19 cellular contexts compared by ENCODE assay signal in genomic region chr3:10621749-10622148, GRCh38.
A peak's percentile ranks its signal among the peaks of the same experiment; 100 is the strongest.
DNase-seq lines count a peak whose midpoint lies in the region; ATAC-seq, FAIRE-seq and TF ChIP-seq lines count a peak whose summit lies in the region.
"Had no signal": no experiment of that assay in that cellular context is flagged by ENCODE, and none has a peak within 500 bp of the region (broad histone marks: within the 10 kb centered on the region; RNA-seq: fewer than 3 reads in every experiment).

No MANE protein-coding gene starts in this region.

- H2AFZ ChIP-seq in K562 (ENCODE audit: low read depth, low read length): no peak overlapping the region
- no peak overlapping the region for H2AFZ ChIP-seq in neuronal stem cell (ENCODE audit: low read length)

- peak overlapping the region; percentile 17 for H2AK5ac ChIP-seq in neuronal stem cell (ENCODE audit: low read depth, low read length)

- H3K14ac ChIP-seq in neuronal stem cell (ENCODE audit: low read length): peak overlapping the region; percentile 66

- no peaks in the 10 kb centered on the region for H3K4me1 ChIP-seq in K562 (replicated peaks in 1 of 2; ENCODE audit: control insufficient read depth in 2 of 2, insufficient read depth in 2 of 2, low read length in 2 of 2)
- H3K4me1 ChIP-seq in neuronal stem cell (ENCODE audit: control insufficient read depth in 2 of 2, insufficient read depth in 1 of 2, low read depth in 1 of 2, low read length in 2 of 2): peaks cover 0 to 4% of the 10 kb centered on the region in 2 donors
- H3K4me1 ChIP-seq in upper lobe of right lung: no peaks in the 10 kb centered on the region
- H3K4me1 ChIP-seq: A549, Caco-2 had no signal

- POLR2A ChIA-PET in K562 (lab: Yijun Ruan, JAX): interaction anchor here (0.6 to 0.9 kb wide), 4 partner anchors 17 to 244 kb away, joined by 3 to 4 read pairs (median 4); no protein-coding TSS in a partner anchor

- WGBS in K562 (ENCODE audit: insufficient coverage, low coverage, missing lambda C conversion rate): under 1% methylated on average over 10 of the region's 10 CpGs
- no CpG with 5 or more reads among the region's 10 CpGs for WGBS in neuronal stem cell (ENCODE audit: extremely low coverage in 2 of 2, insufficient read length in 2 of 2, insufficient replicate concordance in 1 of 2), 2 donors

- no peak overlapping the region for H3K27ac ChIP-seq in K562 (ENCODE audit: extremely low read depth, low read depth, low read length)
- no peak overlapping the region for H3K27ac ChIP-seq in neuronal stem cell (replicated peaks; ENCODE audit: low read length)
- no peak overlapping the region for H3K27ac ChIP-seq in upper lobe of right lung
- H3K27ac ChIP-seq: 22Rv1; A549; BLaER1 treated with 17β-estradiol and CSF1 and Interleukin-3, amounts not matched to agents 10 nM and 100 nM; C4-2B had no signal

- BruUV-seq in K562 (replicated peaks; lab: Mats Ljungman, UMichigan): no TSS peak

- H3K9ac ChIP-seq in K562 (ENCODE audit: insufficient read depth in 1 of 2, low read depth in 2 of 2, low read length in 2 of 2) (no peak overlapping the region), neuronal stem cell (ENCODE audit: low read depth, low read length, poor library complexity) (no peak overlapping the region)
- H3K9ac ChIP-seq: BLaER1 treated with 17β-estradiol and CSF1 and Interleukin-3, amounts not matched to agents 10 nM and 100 nM had no signal

- H3K18ac ChIP-seq in neuronal stem cell (ENCODE audit: low read length): no peak overlapping the region

- FAIRE-seq in K562 (lab: Jason Lieb, UNC): no peak
- FAIRE-seq: A549, D721Med, G401.6, GM12891, GM18507 had no signal

- H3K4ac ChIP-seq in neuronal stem cell (ENCODE audit: low read length): no peak overlapping the region

- DNase-seq in K562 (ENCODE audit: extremely low read depth in 1 of 4, low spot score in 3 of 4) (no peak), neuronal stem cell (ENCODE audit: low spot score) (no peak), upper lobe of right lung (peak; percentile 35), NCI-H1417 (lab: John Stamatoyannopoulos, UW) (no peak)
- no peak for DNase-seq in stimulated activated naive CD8-positive, alpha-beta T cell treated with anti-CD3 and anti-CD28 coated beads, Interleukin-15, Interleukin-2, amounts not matched to agents 100 U/mL and 50 U/mL, for 24 hours
- DNase-seq: AML-193; Caco-2; Calu3; CD8-positive, alpha-beta T cell; DMS79 treated with DMSO at 0.1 percent for 48 hours; GF-D8 had no signal

- TF ChIP-seq RAD21 in K562 (CRISPR knock-in tag; conservative IDR thresholded peaks at IDR 0.05 in 1 of 2, IDR thresholded peaks at IDR 0.05 in 1 of 2): no peak

- no peaks in the 10 kb centered on the region for H3K79me2 ChIP-seq in K562 (ENCODE audit: control insufficient read depth, insufficient read depth, low read length)

- H2BK15ac ChIP-seq in neuronal stem cell (ENCODE audit: low read length): peak overlapping the region; percentile 61

- intact Hi-C loops in K562 (cut with micrococcal nuclease) (no loop called here), upper lobe of right lung (cut with DNase I) (no loop called here)

- no peaks in the 10 kb centered on the region for H3K9me1 ChIP-seq in K562 (ENCODE audit: control insufficient read depth, insufficient read depth, low read length)

- H2BK12ac ChIP-seq in neuronal stem cell (ENCODE audit: low read length): no peak overlapping the region

- no peak overlapping the region for H4K91ac ChIP-seq in neuronal stem cell (ENCODE audit: low read depth, low read length, poor library complexity)

- H3K4me3 ChIP-seq in K562: no peak overlapping the region
- H3K4me3 ChIP-seq in neuronal stem cell (ENCODE audit: low read length in 2 of 2): no peak overlapping the region
- no peak overlapping the region for H3K4me3 ChIP-seq in upper lobe of right lung
- H3K4me3 ChIP-seq: A549; BLaER1 treated with 17β-estradiol and CSF1 and Interleukin-3, amounts not matched to agents 10 nM and 100 nM had no signal

- ATAC-seq in K562 (peak; percentile 54), upper lobe of right lung (no peak)
- no peak for ATAC-seq in stimulated activated naive CD8-positive, alpha-beta T cell treated with anti-CD3 and anti-CD28 coated beads, Interleukin-15, Interleukin-2, amounts not matched to agents 100 U/mL and 50 U/mL, for 24 hours
- ATAC-seq: CD8-positive, alpha-beta T cell had no signal

- no peaks in the 10 kb centered on the region for H3K9me3 ChIP-seq in K562 (replicated peaks; ENCODE audit: control insufficient read depth, insufficient read depth, low read depth, low read length)
- H3K9me3 ChIP-seq in neuronal stem cell (replicated peaks in 1 of 2; ENCODE audit: control insufficient read depth in 2 of 2, insufficient read depth in 1 of 2, low read depth in 1 of 2, low read length in 2 of 2): no peaks in the 10 kb centered on the region
- no peaks in the 10 kb centered on the region for H3K9me3 ChIP-seq in upper lobe of right lung
- H3K9me3 ChIP-seq: A549; BLaER1 treated with 17β-estradiol and CSF1 and Interleukin-3, amounts not matched to agents 10 nM and 100 nM; Caco-2 had no signal

- CTCF ChIA-PET in K562 (lab: Yijun Ruan, JAX; ENCODE audit: low intra/inter-chr PET ratio): no interaction called here

- H3K27me3 ChIP-seq in K562 (ENCODE audit: control insufficient read depth in 2 of 2, insufficient read depth in 2 of 2, low read length in 2 of 2) (peaks cover 2 to 45% of the 10 kb centered on the region in 2 experiments; a peak in 4 of 5 replicates), neuronal stem cell (ENCODE audit: control insufficient read depth in 3 of 3, insufficient read depth in 3 of 3, low read depth in 1 of 3, low read length in 3 of 3) (no peaks in the 10 kb centered on the region), upper lobe of right lung (no peaks in the 10 kb centered on the region)
- H3K27me3 ChIP-seq: BLaER1 treated with 17β-estradiol and CSF1 and Interleukin-3, amounts not matched to agents 10 nM and 100 nM had no signal

- TF ChIP-seq EP300 in K562 (IDR thresholded peaks at IDR 0.05; ENCODE audit: low read length): no peak

- no peak for TF ChIP-seq POLR2A in K562 (conservative IDR thresholded peaks at IDR 0.05)

- H3K36me3 ChIP-seq in K562 (ENCODE audit: control insufficient read depth, insufficient read depth, low read length): no peaks in the 10 kb centered on the region
- H3K36me3 ChIP-seq in neuronal stem cell (replicated peaks in 1 of 2; ENCODE audit: control insufficient read depth in 2 of 2, insufficient read depth in 2 of 2, low read length in 2 of 2): no peaks in the 10 kb centered on the region
- H3K36me3 ChIP-seq in upper lobe of right lung: no peaks in the 10 kb centered on the region
- H3K36me3 ChIP-seq: BLaER1 treated with 17β-estradiol and CSF1 and Interleukin-3, amounts not matched to agents 10 nM and 100 nM had no signal

- H4K8ac ChIP-seq in neuronal stem cell (ENCODE audit: low read depth, low read length): no peak overlapping the region

- H2BK120ac ChIP-seq in neuronal stem cell (ENCODE audit: low read depth, low read length): peak overlapping the region; percentile 11

- H3K4me2 ChIP-seq in K562 (ENCODE audit: insufficient read depth, low read length): no peak overlapping the region
- no peak overlapping the region for H3K4me2 ChIP-seq in neuronal stem cell (ENCODE audit: insufficient read depth, low read length, poor library complexity, severe bottlenecking)
- H3K4me2 ChIP-seq: A549; BLaER1 treated with 17β-estradiol and CSF1 and Interleukin-3, amounts not matched to agents 10 nM and 100 nM had no signal

- H4K20me1 ChIP-seq in K562 (replicated peaks; ENCODE audit: control insufficient read depth, insufficient read depth, low read length): no peaks in the 10 kb centered on the region; the same call in 1 of the 2 replicates
- H4K20me1 ChIP-seq: BLaER1 treated with 17β-estradiol and CSF1 and Interleukin-3, amounts not matched to agents 10 nM and 100 nM had no signal

- H3K79me1 ChIP-seq in neuronal stem cell (ENCODE audit: low read depth, low read length): no peaks in the 10 kb centered on the region

- TF ChIP-seq CTCF in K562 (IDR thresholded peaks at IDR 0.05 in 2 of 3, conservative IDR thresholded peaks at IDR 0.05 in 1 of 3; ENCODE audit: insufficient read depth in 2 of 3, low read depth in 1 of 3, low read length in 3 of 3) (no peak), upper lobe of right lung (IDR thresholded peaks at IDR 0.05) (no peak)

- H2BK5ac ChIP-seq in neuronal stem cell (ENCODE audit: low read length): no peak overlapping the region

- in situ Hi-C loops in K562 (cut with MboI): no loop called here

- H3K23ac ChIP-seq in neuronal stem cell (ENCODE audit: low read depth, low read length, poor library complexity): no peak overlapping the region

TF ChIP-seq in K562, 482 proteins besides CTCF, POLR2A, EP300 and RAD21 (continues in another document):
- TF ChIP-seq CBX5 (IDR thresholded peaks at IDR 0.05; ENCODE audit: borderline replicate concordance, low read depth): no peak
- no peak for TF ChIP-seq CSDE1 (IDR thresholded peaks at IDR 0.05)
- no peak for TF ChIP-seq CBX8 (IDR thresholded peaks at IDR 0.05; ENCODE audit: borderline replicate concordance, extremely low read depth, low read depth, low read length, poor library complexity, severe bottlenecking)
